ENCODE assay signal across 17 cellular contexts in the genomic region with DNA sequence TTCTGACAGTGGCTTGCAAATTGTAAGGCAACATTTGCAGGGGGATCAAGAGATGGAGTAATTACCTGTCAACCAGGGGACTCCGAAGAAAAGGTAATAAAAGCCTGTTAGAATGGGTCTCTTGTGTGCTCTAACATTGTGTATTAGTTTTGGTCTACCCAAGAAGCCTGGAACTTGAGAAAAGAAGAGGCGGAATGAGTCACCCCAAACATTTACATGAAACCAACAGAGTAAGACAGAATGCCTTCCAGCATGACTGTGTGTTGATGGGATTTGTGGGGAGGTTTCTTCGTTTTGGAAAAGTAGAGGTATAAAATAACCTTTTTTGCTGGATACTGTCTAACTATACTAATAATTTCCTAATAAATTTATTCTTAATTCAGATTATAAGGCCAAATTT. TPM values are rescaled to one million over a fixed set of nuclear protein-coding genes. Genes with fewer than 3 reads are reported as not detected.
DNase-seq lines count a peak whose midpoint lies in the region; ATAC-seq and TF ChIP-seq lines count a peak whose summit lies in the region.
"Had no signal": no experiment of that assay in that cellular context is flagged by ENCODE, and none has a peak within 500 bp of the region (broad histone marks: within the 10 kb centered on the region; RNA-seq: fewer than 3 reads in every experiment).

No MANE protein-coding gene starts in this region.

- BruUV-seq in mammary epithelial cell (replicated peaks; lab: Mats Ljungman, UMichigan), result no TSS peak

- no peak overlapping the region for H3K4me3 ChIP-seq in mammary epithelial cell (replicated peaks in 1 of 3; ENCODE audit: insufficient read depth in 1 of 3, low read depth in 2 of 3, low read length in 3 of 3)
- H3K4me3 ChIP-seq: PC-9, sigmoid colon had no signal

- POLR2A ChIA-PET in GM10248 (lab: Yijun Ruan, JAX), result no interaction called here

- 43% methylated on average over 3 of the region's 3 CpGs for WGBS in mammary epithelial cell (ENCODE audit: low coverage, missing lambda C conversion rate)

- no peaks in the 10 kb centered on the region for H3K27me3 ChIP-seq in mammary epithelial cell (ENCODE audit: insufficient read depth, low read length)
- H3K27me3 ChIP-seq: sigmoid colon had no signal

- CTCF ChIA-PET in GM10248 (lab: Yijun Ruan, JAX) (interaction anchor here (1.2 kb wide), 1 partner anchor 33 kb away, joined by 3 read pairs; no protein-coding TSS in a partner anchor), mammary epithelial cell (lab: Charles Lee; ENCODE audit: low non-redundant PET) (no interaction called here)

- peak; percentile 36 for DNase-seq in GM10248 (ENCODE audit: extremely low spot score)
- peak; percentile 68 for DNase-seq in mammary epithelial cell
- peak; percentile 58 for DNase-seq in non-pigmented ciliary epithelial cell (ENCODE audit: low read depth)
- no peak for DNase-seq in NCI-H2029 (lab: John Stamatoyannopoulos, UW)
- no peak for DNase-seq in ACHN
- DNase-seq in RPMI8226, result no peak
- DNase-seq: activated CD4-positive, alpha-beta T cell treated with anti-CD3 and anti-CD28 coated beads for 1 hour; endodermal cell; nephron progenitor cell; PC-9; sigmoid colon; T-helper 1 cell had no signal

- dilution Hi-C loops in mammary epithelial cell (cut with HindIII; ENCODE audit: low sequenced_read_pairs), result no loop called here

- H3K4me2 ChIP-seq in mammary epithelial cell (ENCODE audit: insufficient read depth, low read depth, low read length), result peak overlapping the region; percentile 1
- H3K4me2 ChIP-seq: PC-9 had no signal

- TF ChIP-seq CTCF in GM10248 (IDR thresholded peaks at IDR 0.05; ENCODE audit: control extremely low read depth, extremely low read depth, low read depth, missing control alignments) (no peak), mammary epithelial cell (conservative IDR thresholded peaks at IDR 0.05 in 1 of 2, IDR thresholded peaks at IDR 0.05 in 1 of 2; ENCODE audit: extremely low read depth in 1 of 2, insufficient read depth in 1 of 2, low read depth in 1 of 2, low read length in 2 of 2) (no peak)

- H3K9ac ChIP-seq in mammary epithelial cell (ENCODE audit: insufficient read depth, low read length), result no peak overlapping the region

- no peaks in the 10 kb centered on the region for H3K36me3 ChIP-seq in mammary epithelial cell (ENCODE audit: insufficient read depth, low read length)

- ATAC-seq in HG02852 (IDR thresholded peaks at IDR 0.05; ENCODE audit: unreplicated experiment), result peak; percentile 79

- no peaks in the 10 kb centered on the region for H3K9me3 ChIP-seq in mammary epithelial cell (replicated peaks; ENCODE audit: insufficient read depth, low read length)
- H3K9me3 ChIP-seq: sigmoid colon had no signal

- H2AFZ ChIP-seq in mammary epithelial cell (ENCODE audit: low read depth, low read length), result no peak overlapping the region
- H2AFZ ChIP-seq: PC-9 had no signal

- no peak overlapping the region for H3K27ac ChIP-seq in mammary epithelial cell (ENCODE audit: insufficient read depth, low read depth, low read length)
- H3K27ac ChIP-seq: PC-9, sigmoid colon had no signal

- in situ Hi-C loops in mammary epithelial cell (cut with MboI; ENCODE audit: low sequenced_read_pairs in 2 of 2), result no loop called here
- in situ Hi-C loops in ACHN (cut with HindIII; ENCODE audit: low pct_ligation_motif_present, low pct_unique_long_range_greater_than_20kb, low sequenced_read_pairs), result no loop called here

- no peaks in the 10 kb centered on the region for H4K20me1 ChIP-seq in mammary epithelial cell (ENCODE audit: insufficient read depth, low read length)

- peaks cover 6% of the 10 kb centered on the region for H3K4me1 ChIP-seq in mammary epithelial cell (ENCODE audit: insufficient read depth, low read length)

- H3K79me2 ChIP-seq in mammary epithelial cell (ENCODE audit: insufficient read depth, low read length), result no peaks in the 10 kb centered on the region

- intact Hi-C loops in mammary epithelial cell (cut with micrococcal nuclease), result no loop called here

RNA-seq across cellular contexts. Expression of a gene that starts 36.7 kb away (rescaled TPM):
- not detected for total RNA-seq in mammary epithelial cell
- not detected for polyA plus RNA-seq in mammary epithelial cell
- polyA minus RNA-seq in mammary epithelial cell, result not detected
- total RNA-seq: activated T-helper 1 cell treated with anti-CD3 and anti-CD28 coated beads, Interleukin-12 subunit alpha, Interleukin-12 subunit beta, Interleukin-2, Interleukin-4 antibody, amounts not matched to agents 30 ng/mL and 10 ng/mL and 1 ng/mL, durations not matched to agents 14 hours and 24 hours and 36 hours; lower leg skin; NCI-H460; sigmoid colon had no signal
- polyA plus RNA-seq: IgD-negative memory B cell, sigmoid colon had no signal

RNA-seq across cellular contexts. Expression of a gene that starts 36.9 kb away (rescaled TPM):
- total RNA-seq in mammary epithelial cell, result 10 to 100 TPM in 1 of 2 donors, 1 to 10 TPM in 1; 3.0 to 16.0 TPM
- 3.0 TPM for polyA plus RNA-seq in mammary epithelial cell
- polyA minus RNA-seq in mammary epithelial cell, result 79.5 TPM

Comparison
In these comparisons a context has a peak if more than half of its experiments do, and no peak if none do; other contexts are left out.
1. DNase-seq: peak in GM10248 (single experiment), mammary epithelial cell (single experiment) and non-pigmented ciliary epithelial cell (single experiment); none in NCI-H2029 (single experiment), ACHN (single experiment) and RPMI8226 (single experiment).